In genomic region chr6:169253745-169254238, GRCh38 we compare ENCODE assay signal across 8 cellular contexts. TPM values are rescaled to one million over a fixed set of nuclear protein-coding genes. Genes with fewer than 3 reads are reported as not detected.
DNase-seq lines count a peak whose midpoint lies in the region; ATAC-seq and TF ChIP-seq lines count a peak whose summit lies in the region.

THBS2 (minus strand) TSS chr6:169253846; CDS start chr6:169250784, 3,062 bp downstream.

- H3K27ac ChIP-seq in muscle layer of duodenum (ENCODE audit: low read length): peak within 1 kb of the TSS; percentile 67
- no peak within 1 kb of the TSS for H3K27ac ChIP-seq in upper lobe of right lung

- peaks cover 0 to 4% of the 10 kb centered on the region in 2 donors for H3K9me3 ChIP-seq in muscle layer of duodenum (ENCODE audit: control insufficient read depth in 1 of 2, low read length in 2 of 2)
- H3K9me3 ChIP-seq in upper lobe of right lung: no peaks in the 10 kb centered on the region

- no peak for ATAC-seq in activated T-cell treated with anti-CD3 and anti-CD28 coated beads, Interleukin-2, amount 50 U/mL, for 4 hours
- ATAC-seq in upper lobe of right lung (peak; percentile 50), HG03097 (IDR thresholded peaks at IDR 0.05; ENCODE audit: low FRiP score, unreplicated experiment) (no peak)

- TF ChIP-seq CTCF in upper lobe of right lung (IDR thresholded peaks at IDR 0.05): no peak

- H3K27me3 ChIP-seq in muscle layer of duodenum (ENCODE audit: low read depth, low read length) (peaks cover 10% of the 10 kb centered on the region), upper lobe of right lung (peaks cover 47% of the 10 kb centered on the region)

- no peak for DNase-seq in activated T-cell treated with anti-CD3 and anti-CD28 coated beads, Interleukin-2, amount 50 U/mL, for 4 hours
- no peak for DNase-seq in activated T-cell treated with anti-CD3 and anti-CD28 coated beads, Interleukin-2, amount 50 U/mL, for 1 hour
- DNase-seq in fibroblast of gingiva (ENCODE audit: low read depth) (peak; percentile 93), upper lobe of right lung (peak; percentile 62), NCI-H2107 treated with DMSO at 0.1 percent for 48 hours (lab: John Stamatoyannopoulos, UW; ENCODE audit: unreplicated experiment) (no peak), iPS-NIHi11 (ENCODE audit: low spot score) (no peak)

- H3K9me3 Mint-ChIP-seq in activated T-cell treated with anti-CD3 and anti-CD28 coated beads, Interleukin-2, amount 50 U/mL, for 4 hours: no peaks in the 10 kb centered on the region

- H3K4me3 Mint-ChIP-seq in activated T-cell treated with anti-CD3 and anti-CD28 coated beads, Interleukin-2, amount 50 U/mL, for 4 hours: peak within 1 kb of the TSS; percentile 30

- H3K36me3 Mint-ChIP-seq in activated T-cell treated with anti-CD3 and anti-CD28 coated beads, Interleukin-2, amount 50 U/mL, for 4 hours (ENCODE audit: insufficient read depth): no peaks in the 10 kb centered on the region

- H3K36me3 ChIP-seq in muscle layer of duodenum (ENCODE audit: control insufficient read depth in 1 of 2, insufficient read depth in 2 of 2, low read length in 2 of 2): no peaks in the 10 kb centered on the region
- H3K36me3 ChIP-seq in upper lobe of right lung: no peaks in the 10 kb centered on the region

- H3K4me1 ChIP-seq in muscle layer of duodenum (ENCODE audit: control insufficient read depth in 1 of 2, insufficient read depth in 2 of 2, low read length in 2 of 2) (peaks cover 0 to 9% of the 10 kb centered on the region in 2 donors), upper lobe of right lung (peaks cover 10% of the 10 kb centered on the region)

- peaks cover 16% of the 10 kb centered on the region for H3K4me1 Mint-ChIP-seq in activated T-cell treated with anti-CD3 and anti-CD28 coated beads, Interleukin-2, amount 50 U/mL, for 4 hours (ENCODE audit: low read depth)

- intact Hi-C loops in upper lobe of right lung (cut with DNase I): no loop called here

- H3K4me3 ChIP-seq in muscle layer of duodenum (ENCODE audit: low read depth in 1 of 2, low read length in 2 of 2) (peak within 1 kb of the TSS; percentile 53 to 63), upper lobe of right lung (peak within 1 kb of the TSS; percentile 37)

- H3K27me3 Mint-ChIP-seq in activated T-cell treated with anti-CD3 and anti-CD28 coated beads, Interleukin-2, amount 50 U/mL, for 4 hours (ENCODE audit: low read depth): peaks cover 62% of the 10 kb centered on the region

RNA-seq across cellular contexts. Expression of gene THBS2, which starts in this region (rescaled TPM):
- under 1 TPM in 2 of 3 donors, not detected in 1; 0.05 to 0.18 TPM for total RNA-seq in activated T-cell treated with anti-CD3 and anti-CD28 coated beads, Interleukin-2, amount 50 U/mL, for 4 hours
- total RNA-seq in upper lobe of right lung: 23.7 TPM

Comparison
In these comparisons a context has a peak if more than half of its experiments do, and no peak if none do; other contexts are left out.
1. RNA of gene THBS2 (total RNA-seq): 23.7 TPM in upper lobe of right lung (single experiment); 0.05 to 0.18 TPM in activated T-cell treated with anti-CD3 and anti-CD28 coated beads, Interleukin-2, amount 50 U/mL, for 4 hours; every median in the first group is over 10 times any median in the second.
2. DNase-seq: peak in fibroblast of gingiva (single experiment) and upper lobe of right lung (single experiment); none in activated T-cell treated with anti-CD3 and anti-CD28 coated beads, Interleukin-2, amount 50 U/mL, for 4 hours (single experiment), activated T-cell treated with anti-CD3 and anti-CD28 coated beads, Interleukin-2, amount 50 U/mL, for 1 hour (single experiment), NCI-H2107 treated with DMSO at 0.1 percent for 48 hours (single experiment) and iPS-NIHi11 (single experiment).